ENCODE assay signal across 17 cellular contexts in genomic region chr5:98424681-98425454, GRCh38.
DNase-seq lines count a peak whose midpoint lies in the region; TF ChIP-seq lines count a peak whose summit lies in the region.
"Had no signal": no experiment of that assay in that cellular context is flagged by ENCODE, and none has a peak within 500 bp of the region (broad histone marks: within the 10 kb centered on the region; RNA-seq: fewer than 3 reads in every experiment).

No MANE protein-coding gene starts in this region.

- H3K4me3 ChIP-seq in tibial nerve = no peak overlapping the region
- H3K4me3 ChIP-seq: prostate gland, tibial artery had no signal

- peaks cover 0 to 27% (median 17%) of the 10 kb centered on the region in 4 donors for H3K4me1 ChIP-seq in tibial nerve
- H3K4me1 ChIP-seq: foreskin keratinocyte, prostate gland had no signal

- TF ChIP-seq CTCF in tibial nerve (IDR thresholded peaks at IDR 0.05) (no peak), mesothelial cell of epicardium (IDR thresholded peaks at IDR 0.05; ENCODE audit: unreplicated experiment) (no peak)

- no peak overlapping the region for H3K27ac ChIP-seq in tibial nerve
- H3K27ac ChIP-seq: foreskin keratinocyte, prostate gland, tibial artery had no signal

- H3K9me3 Mint-ChIP-seq in mesothelial cell of epicardium = no peaks in the 10 kb centered on the region
- H3K9me3 Mint-ChIP-seq: activated B cell treated with CpG ODN at 0.5 μM for 24 hours; activated T-helper 1 cell treated with anti-CD3 and anti-CD28 coated beads, Interleukin-12 subunit alpha, Interleukin-12 subunit beta, Interleukin-2, Interleukin-4 antibody, amounts not matched to agents 30 ng/mL and 10 ng/mL and 1 ng/mL, durations not matched to agents 14 hours and 24 hours and 36 hours had no signal

- H3K36me3 Mint-ChIP-seq in mesothelial cell of epicardium = no peaks in the 10 kb centered on the region
- H3K36me3 Mint-ChIP-seq: CD4-positive, CD25-positive, alpha-beta regulatory T cell had no signal

- no peak for TF ChIP-seq POLR2A in tibial nerve (IDR thresholded peaks at IDR 0.05)

- no peaks in the 10 kb centered on the region for H3K27me3 ChIP-seq in tibial nerve
- H3K27me3 ChIP-seq: foreskin keratinocyte, tibial artery had no signal

- in situ Hi-C loops in KBM-7 (cut with MboI; ENCODE audit: low pct_unique_long_range_greater_than_20kb, low sequenced_read_pairs) = no loop called here

- no peaks in the 10 kb centered on the region for H3K9me3 ChIP-seq in tibial nerve
- H3K9me3 ChIP-seq: prostate gland, tibial artery had no signal

- WGBS in tibial nerve, 2 donors = 60 to 67% methylated on average over 4 of the region's 4 CpGs

- peak in 1 of 2 donors; percentile 54 for TF ChIP-seq EP300 in tibial nerve (IDR thresholded peaks at IDR 0.05)

- no peaks in the 10 kb centered on the region for H3K36me3 ChIP-seq in tibial nerve
- H3K36me3 ChIP-seq: prostate gland, tibial artery had no signal

- H3K27ac Mint-ChIP-seq in mesothelial cell of epicardium = no peak overlapping the region
- H3K27ac Mint-ChIP-seq: activated B cell treated with CpG ODN at 0.5 μM for 24 hours; activated T-helper 1 cell treated with anti-CD3 and anti-CD28 coated beads, Interleukin-12 subunit alpha, Interleukin-12 subunit beta, Interleukin-2, Interleukin-4 antibody, amounts not matched to agents 30 ng/mL and 10 ng/mL and 1 ng/mL, durations not matched to agents 14 hours and 24 hours and 36 hours; CD4-positive, CD25-positive, alpha-beta regulatory T cell had no signal

- no peaks in the 10 kb centered on the region for H3K4me1 Mint-ChIP-seq in mesothelial cell of epicardium
- H3K4me1 Mint-ChIP-seq: activated B cell treated with CpG ODN at 0.5 μM for 24 hours; CD4-positive, CD25-positive, alpha-beta regulatory T cell had no signal

- H3K27me3 Mint-ChIP-seq in mesothelial cell of epicardium (ENCODE audit: low read depth) = no peaks in the 10 kb centered on the region

- DNase-seq in HCEC 1CT (peak; percentile 46), brain pericyte (ENCODE audit: low read depth, low spot score) (peak; percentile 88), left kidney (ENCODE audit: low read depth, low spot score) (peak; percentile 88), tibial nerve (ENCODE audit: low spot score in 2 of 2) (peak; percentile 25 to 28), mesothelial cell of epicardium (ENCODE audit: low spot score in 2 of 2, unreplicated experiment in 2 of 2) (no peak), KBM-7 (no peak), islet precursor cell (no peak)
- DNase-seq: activated B cell treated with CpG ODN at 0.5 μM for 24 hours; CD4-positive, CD25-positive, alpha-beta regulatory T cell; DMS53; foreskin keratinocyte; left colon; NCI-H1417; NCI-H226; tibial artery had no signal

- H3K4me3 Mint-ChIP-seq in mesothelial cell of epicardium = no peak overlapping the region
- H3K4me3 Mint-ChIP-seq: activated B cell treated with CpG ODN at 0.5 μM for 24 hours; activated T-helper 1 cell treated with anti-CD3 and anti-CD28 coated beads, Interleukin-12 subunit alpha, Interleukin-12 subunit beta, Interleukin-2, Interleukin-4 antibody, amounts not matched to agents 30 ng/mL and 10 ng/mL and 1 ng/mL, durations not matched to agents 14 hours and 24 hours and 36 hours had no signal

Comparison
In these comparisons a context has a peak if more than half of its experiments do, and no peak if none do; other contexts are left out.
1. DNase-seq: peak in HCEC 1CT (single experiment), brain pericyte (single experiment), left kidney (single experiment) and tibial nerve (2 of 2); none in mesothelial cell of epicardium (0 of 2), KBM-7 (single experiment) and islet precursor cell (single experiment).